12 cellular contexts compared by ENCODE assay signal in the genomic region with DNA sequence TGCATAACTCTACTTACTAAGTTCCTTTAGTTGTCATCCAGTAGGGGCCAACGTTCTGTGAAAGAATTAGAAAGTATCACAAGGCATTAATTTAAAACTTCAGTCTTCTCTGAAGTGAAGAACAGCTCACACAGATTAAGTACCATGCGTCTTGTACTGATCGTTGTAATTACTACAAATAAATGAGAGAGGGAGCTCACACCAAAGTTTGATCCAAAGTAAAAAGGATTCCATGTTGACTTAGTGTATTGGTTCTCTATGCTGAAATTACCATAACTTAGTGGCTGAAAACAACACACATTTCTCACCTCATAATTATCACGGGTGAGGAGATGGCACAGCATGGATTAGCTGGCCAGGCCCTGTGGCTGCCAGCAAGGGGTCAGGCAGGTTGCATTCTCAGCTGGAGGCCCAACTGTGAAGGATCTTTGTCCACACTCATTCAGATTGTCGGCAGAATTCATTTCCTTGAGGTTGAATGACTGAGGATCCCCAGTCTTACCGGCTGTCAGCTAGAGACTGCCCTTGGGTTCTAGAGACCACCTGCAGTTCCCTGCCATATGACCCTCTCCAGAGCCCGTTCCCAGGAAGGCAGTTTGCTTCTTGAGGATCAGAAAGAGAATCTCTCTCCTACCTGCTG.
DNase-seq lines count a peak whose midpoint lies in the region; ATAC-seq, FAIRE-seq and TF ChIP-seq lines count a peak whose summit lies in the region.
"Had no signal": no experiment of that assay in that cellular context is flagged by ENCODE, and none has a peak within 500 bp of the region (broad histone marks: within the 10 kb centered on the region; RNA-seq: fewer than 3 reads in every experiment).

No MANE protein-coding gene starts in this region.

- no peaks in the 10 kb centered on the region for H3K27me3 Mint-ChIP-seq in endothelial cell (ENCODE audit: unreplicated experiment)

- H3K36me3 Mint-ChIP-seq in endothelial cell (ENCODE audit: low read depth, unreplicated experiment): no peaks in the 10 kb centered on the region
- H3K36me3 Mint-ChIP-seq: CD14-positive monocyte had no signal

- TF ChIP-seq POLR2A in HepG2 (IDR thresholded peaks at IDR 0.05; ENCODE audit: insufficient read depth in 1 of 2, low read depth in 2 of 2, low read length in 2 of 2) (no peak), uterus (IDR thresholded peaks at IDR 0.05) (no peak), testis (IDR thresholded peaks at IDR 0.05) (no peak)

- no peaks in the 10 kb centered on the region for H3K36me3 ChIP-seq in liver (ENCODE audit: control insufficient read depth in 4 of 4, insufficient read depth in 3 of 4, low read depth in 1 of 4, low read length in 3 of 4)
- no peaks in the 10 kb centered on the region for H3K36me3 ChIP-seq in HepG2 (replicated peaks in 1 of 2; ENCODE audit: control insufficient read depth in 1 of 2, insufficient read depth in 2 of 2, low read length in 2 of 2)
- H3K36me3 ChIP-seq in OCI-LY1 (ENCODE audit: insufficient read depth, low read length): no peaks in the 10 kb centered on the region
- H3K36me3 ChIP-seq in uterus: no peaks in the 10 kb centered on the region
- no peaks in the 10 kb centered on the region for H3K36me3 ChIP-seq in testis (ENCODE audit: low read depth, missing control alignments)
- H3K36me3 ChIP-seq: sigmoid colon had no signal

- no peaks in the 10 kb centered on the region for H3F3A ChIP-seq in OCI-LY1 (ENCODE audit: insufficient read depth, low read length)

- no peaks in the 10 kb centered on the region for H3K27me3 ChIP-seq in liver (ENCODE audit: control insufficient read depth in 4 of 4, insufficient read depth in 4 of 4, low read length in 3 of 4)
- no peaks in the 10 kb centered on the region for H3K27me3 ChIP-seq in HepG2 (ENCODE audit: control insufficient read depth in 1 of 2, insufficient read depth in 2 of 2, low read length in 2 of 2)
- no peaks in the 10 kb centered on the region for H3K27me3 ChIP-seq in OCI-LY1 (ENCODE audit: insufficient read depth, low read length)
- H3K27me3 ChIP-seq in uterus: no peaks in the 10 kb centered on the region
- H3K27me3 ChIP-seq in testis: no peaks in the 10 kb centered on the region
- H3K27me3 ChIP-seq: sigmoid colon had no signal

- no peaks in the 10 kb centered on the region for H3K4me1 ChIP-seq in liver (ENCODE audit: control insufficient read depth in 4 of 4, insufficient read depth in 4 of 4, low read length in 3 of 4)
- H3K4me1 ChIP-seq in HepG2 (ENCODE audit: insufficient read depth, low read length): no peaks in the 10 kb centered on the region
- H3K4me1 ChIP-seq in OCI-LY1 (ENCODE audit: insufficient read depth, low read length, severe bottlenecking): no peaks in the 10 kb centered on the region
- no peaks in the 10 kb centered on the region for H3K4me1 ChIP-seq in uterus
- H3K4me1 ChIP-seq in testis: no peaks in the 10 kb centered on the region
- H3K4me1 ChIP-seq: sigmoid colon had no signal

- no peaks in the 10 kb centered on the region for H3K9me2 ChIP-seq in OCI-LY1 (ENCODE audit: low read depth, low read length)

- H3K27ac ChIP-seq in liver (ENCODE audit: low read depth in 1 of 2, low read length in 2 of 2) (no peak overlapping the region), HepG2 (ENCODE audit: extremely low read length, insufficient read depth, low read length) (no peak overlapping the region), OCI-LY1 (ENCODE audit: low read depth, low read length, poor library complexity, severe bottlenecking) (no peak overlapping the region), uterus (no peak overlapping the region), testis (no peak overlapping the region)
- H3K27ac ChIP-seq: sigmoid colon had no signal

- H3K4me3 ChIP-seq in liver (ENCODE audit: low read depth in 1 of 3, low read length in 3 of 3) (no peak overlapping the region), HepG2 (replicated peaks in 1 of 3; ENCODE audit: insufficient read depth in 1 of 3, low read depth in 2 of 3, low read length in 3 of 3) (no peak overlapping the region), OCI-LY1 (ENCODE audit: low read depth, low read length, poor library complexity, severe bottlenecking) (no peak overlapping the region), uterus (no peak overlapping the region), testis (no peak overlapping the region)
- H3K4me3 ChIP-seq: lung, sigmoid colon had no signal

- H2AFZ ChIP-seq in HepG2 (ENCODE audit: low read length) (no peak overlapping the region), OCI-LY1 (ENCODE audit: low read length) (no peak overlapping the region)

- H4K20me1 ChIP-seq in HepG2 (ENCODE audit: insufficient read depth, low read length): no peaks in the 10 kb centered on the region
- H4K20me1 ChIP-seq in OCI-LY1 (ENCODE audit: insufficient read depth, low read length): no peaks in the 10 kb centered on the region

- H3K9me3 ChIP-seq in liver (ENCODE audit: control insufficient read depth in 4 of 4, low read length in 3 of 4) (no peaks in the 10 kb centered on the region), HepG2 (ENCODE audit: low read length) (no peaks in the 10 kb centered on the region), OCI-LY1 (ENCODE audit: low read length) (no peaks in the 10 kb centered on the region), uterus (no peaks in the 10 kb centered on the region), testis (no peaks in the 10 kb centered on the region)
- H3K9me3 ChIP-seq: sigmoid colon had no signal

- CTCF ChIA-PET in HepG2 (lab: Yijun Ruan, JAX; ENCODE audit: low intra/inter-chr PET ratio, low total read pairs): no interaction called here

- POLR2A ChIA-PET in HepG2 (lab: Yijun Ruan, JAX): no interaction called here

- intact Hi-C loops in HepG2 (cut with micrococcal nuclease; ENCODE audit: unreplicated experiment): no loop called here
- intact Hi-C loops in uterus (cut with DNase I; ENCODE audit: low total_unique reads): no loop called here
- intact Hi-C loops in testis (cut with DNase I; ENCODE audit: low total_unique reads): no loop called here

- DNase-seq in HepG2 (ENCODE audit: low spot score): no peak
- no peak for DNase-seq in endothelial cell (ENCODE audit: low spot score)
- DNase-seq in NCI-H2171 (lab: John Stamatoyannopoulos, UW): no peak
- DNase-seq in uterus: no peak
- no peak for DNase-seq in testis
- DNase-seq: aorta, sigmoid colon had no signal

- peaks cover 13% of the 10 kb centered on the region for H3K4me1 Mint-ChIP-seq in endothelial cell (ENCODE audit: unreplicated experiment)
- H3K4me1 Mint-ChIP-seq: CD14-positive monocyte had no signal

- no peak for ATAC-seq in HepG2
- ATAC-seq in activated CD4-positive, CD25-positive, alpha-beta regulatory T cell treated with anti-CD3 and anti-CD28 coated beads, Interleukin-2, amount 50 U/mL, for 24 hours: no peak

- H3K27ac Mint-ChIP-seq in endothelial cell (ENCODE audit: unreplicated experiment): no peak overlapping the region
- H3K27ac Mint-ChIP-seq: CD14-positive monocyte had no signal

- H3K79me2 ChIP-seq in HepG2 (ENCODE audit: insufficient read depth, low read length): no peaks in the 10 kb centered on the region
- H3K79me2 ChIP-seq in OCI-LY1 (ENCODE audit: insufficient read depth, low read length): no peaks in the 10 kb centered on the region

- no peak overlapping the region for H3K9ac ChIP-seq in liver (ENCODE audit: low read depth in 1 of 2, low read length in 2 of 2)
- no peak overlapping the region for H3K9ac ChIP-seq in HepG2 (ENCODE audit: insufficient read depth, low read depth, low read length)
- no peak overlapping the region for H3K9ac ChIP-seq in OCI-LY1 (ENCODE audit: low read length)

- H3K4me2 ChIP-seq in HepG2 (ENCODE audit: low read depth, low read length) (no peak overlapping the region), OCI-LY1 (ENCODE audit: low read length) (no peak overlapping the region)

- no peak for TF ChIP-seq EP300 in HepG2 (IDR thresholded peaks at IDR 0.05; ENCODE audit: low read depth in 2 of 2, low read length in 2 of 2)
- no peak for TF ChIP-seq EP300 in HepG2 (CRISPR knock-in tag; IDR thresholded peaks at IDR 0.05; ENCODE audit: borderline replicate concordance)

- WGBS in liver: 48% methylated on average over 7 of the region's 7 CpGs
- 25% methylated on average over 7 of the region's 7 CpGs for WGBS in HepG2 (ENCODE audit: low lambda C conversion rate)
- 71 to 72% methylated on average over 7 of the region's 7 CpGs for WGBS in testis, 2 donors

- H3K9me3 Mint-ChIP-seq in endothelial cell (ENCODE audit: unreplicated experiment): no peaks in the 10 kb centered on the region
- H3K9me3 Mint-ChIP-seq: CD14-positive monocyte had no signal

- in situ Hi-C loops in HepG2 (cut with HindIII; ENCODE audit: extremely low pct_ligation_motif_present, low pct_unique_long_range_greater_than_20kb): no loop called here

- no peak overlapping the region for H3K4me3 Mint-ChIP-seq in endothelial cell (ENCODE audit: unreplicated experiment)
- H3K4me3 Mint-ChIP-seq: CD14-positive monocyte had no signal

- TF ChIP-seq RAD21 in liver (IDR thresholded peaks at IDR 0.05): peak; percentile 38 to 45
- TF ChIP-seq RAD21 in HepG2 (CRISPR knock-in tag; IDR thresholded peaks at IDR 0.05): no peak

- FAIRE-seq in HepG2 (lab: Jason Lieb, UNC): no peak

- BruUV-seq in HepG2 (replicated peaks; lab: Mats Ljungman, UMichigan): no TSS peak

- TF ChIP-seq CTCF in liver (IDR thresholded peaks at IDR 0.05; ENCODE audit: low read depth, low read length, missing input control) (no peak), HepG2 (CRISPR knock-in tag; IDR thresholded peaks at IDR 0.05) (no peak), OCI-LY1 (IDR thresholded peaks at IDR 0.05; ENCODE audit: low read length) (0 out of 2 replicates have a peak, but pooled peaks have one; percentile 15), endothelial cell (IDR thresholded peaks at IDR 0.05; ENCODE audit: unreplicated experiment) (peak; percentile 15), uterus (IDR thresholded peaks at IDR 0.05) (no peak), testis (IDR thresholded peaks at IDR 0.05) (no peak)

TF ChIP-seq in liver, 16 proteins besides CTCF, POLR2A, EP300 and RAD21:
- TF ChIP-seq GABPA (IDR thresholded peaks at IDR 0.05 in 1 of 2, conservative IDR thresholded peaks at IDR 0.05 in 1 of 2): no peak
- TF ChIP-seq FOXA2 (IDR thresholded peaks at IDR 0.05): peak; percentile 8

TF ChIP-seq in HepG2, 621 proteins besides CTCF, POLR2A, EP300 and RAD21 (continues in another document):
- TF ChIP-seq BRCA1 (CRISPR knock-in tag; IDR thresholded peaks at IDR 0.05): no peak
- TF ChIP-seq NR2F1 (CRISPR knock-in tag; IDR thresholded peaks at IDR 0.05): no peak
- TF ChIP-seq ZNF841 (CRISPR knock-in tag; IDR thresholded peaks at IDR 0.05; ENCODE audit: borderline replicate concordance): no peak
- TF ChIP-seq ZNF232 (CRISPR knock-in tag; IDR thresholded peaks at IDR 0.05; ENCODE audit: borderline replicate concordance): no peak

Comparison
In these comparisons a context has a peak if more than half of its experiments do, and no peak if none do; other contexts are left out.
1. CTCF ChIP-seq: peak in OCI-LY1 (single experiment) and endothelial cell (single experiment); none in liver (single experiment), HepG2 (single experiment), uterus (0 of 4) and testis (0 of 3).